ENCODE assay signal across 22 cellular contexts in genomic region chrX:131058136-131058868, GRCh38. TPM values are rescaled to one million over a fixed set of nuclear protein-coding genes. Genes with fewer than 3 reads are reported as not detected.
DNase-seq lines count a peak whose midpoint lies in the region; ATAC-seq, FAIRE-seq and TF ChIP-seq lines count a peak whose summit lies in the region.
"Had no signal": no experiment of that assay in that cellular context is flagged by ENCODE, and none has a peak within 500 bp of the region (broad histone marks: within the 10 kb centered on the region; RNA-seq: fewer than 3 reads in every experiment).

A gene with protein sequence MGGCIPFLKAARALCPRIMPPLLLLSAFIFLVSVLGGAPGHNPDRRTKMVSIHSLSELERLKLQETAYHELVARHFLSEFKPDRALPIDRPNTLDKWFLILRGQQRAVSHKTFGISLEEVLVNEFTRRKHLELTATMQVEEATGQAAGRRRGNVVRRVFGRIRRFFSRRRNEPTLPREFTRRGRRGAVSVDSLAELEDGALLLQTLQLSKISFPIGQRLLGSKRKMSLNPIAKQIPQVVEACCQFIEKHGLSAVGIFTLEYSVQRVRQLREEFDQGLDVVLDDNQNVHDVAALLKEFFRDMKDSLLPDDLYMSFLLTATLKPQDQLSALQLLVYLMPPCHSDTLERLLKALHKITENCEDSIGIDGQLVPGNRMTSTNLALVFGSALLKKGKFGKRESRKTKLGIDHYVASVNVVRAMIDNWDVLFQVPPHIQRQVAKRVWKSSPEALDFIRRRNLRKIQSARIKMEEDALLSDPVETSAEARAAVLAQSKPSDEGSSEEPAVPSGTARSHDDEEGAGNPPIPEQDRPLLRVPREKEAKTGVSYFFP (plus strand): TSS chrX:131058346. CDS start chrX:131081666, 23,320 bp downstream.

- FAIRE-seq in A549 (lab: Jason Lieb, UNC): no peak
- FAIRE-seq: HepG2, small intestine had no signal

- no peak for DNase-seq in A549 (ENCODE audit: low read depth in 1 of 2, low spot score in 1 of 2)
- DNase-seq in H7: peak; percentile 72
- DNase-seq in coronary artery (ENCODE audit: low spot score): no peak
- DNase-seq in mesothelial cell of epicardium (ENCODE audit: low spot score in 2 of 2, unreplicated experiment in 2 of 2): peak in 1 of 2 experiments; percentile 50
- no peak for DNase-seq in RWPE1 (ENCODE audit: low spot score)
- DNase-seq in NCI-H1417 treated with DMSO at 0.1 percent for 48 hours (lab: John Stamatoyannopoulos, UW): no peak
- DNase-seq in testis: no peak
- no peak for DNase-seq in WERI-Rb-1
- DNase-seq: activated CD8-positive, alpha-beta memory T cell treated with anti-CD3 and anti-CD28 coated beads for 24 hours; amygdala; COR-L47; cortex of kidney; GF-D8; kidney glomerular epithelial cell; MV-4-11; NCI-H2081 treated with DMSO at 0.1 percent for 48 hours; ovary; small intestine; SW 1271 had no signal

- H3K4me3 ChIP-seq in A549: peak within 1 kb of the TSS; percentile 19; the same call in 1 of the 3 replicates
- peak within 1 kb of the TSS; percentile 38 for H3K4me3 ChIP-seq in H7 (ENCODE audit: insufficient read depth, low read depth, low read length)
- H3K4me3 ChIP-seq in coronary artery: peak within 1 kb of the TSS; percentile 47
- peak within 1 kb of the TSS in 1 of 2 donors; percentile 23 for H3K4me3 ChIP-seq in testis
- H3K4me3 ChIP-seq in WERI-Rb-1 (ENCODE audit: low read depth, low read length): no peak within 1 kb of the TSS
- H3K4me3 ChIP-seq: ovary had no signal

- peak within 1 kb of the TSS; percentile 47 for H3K4me2 ChIP-seq in A549

- no peaks in the 10 kb centered on the region for H3K36me3 Mint-ChIP-seq in mesothelial cell of epicardium

- H3K27ac ChIP-seq in A549 (no peak within 1 kb of the TSS), coronary artery (no peak within 1 kb of the TSS), RWPE1 (no peak within 1 kb of the TSS), testis (no peak within 1 kb of the TSS), WERI-Rb-1 (no peak within 1 kb of the TSS)
- H3K27ac ChIP-seq: ovary had no signal

- WGBS in A549 (ENCODE audit: missing lambda C conversion rate): 44% methylated on average over 1 of the region's 62 CpGs
- 3% methylated on average over 33 of the region's 62 CpGs; no CpG with 5 or more reads in 1 of the 2 donors for WGBS in testis, 2 donors

- ATAC-seq in A549: no peak
- ATAC-seq: HepG2 had no signal

- TF ChIP-seq RAD21 in A549 (conservative IDR thresholded peaks at IDR 0.05 in 1 of 2, IDR thresholded peaks at IDR 0.05 in 1 of 2): no peak

- H3K27me3 Mint-ChIP-seq in mesothelial cell of epicardium (ENCODE audit: low read depth): peaks cover 87% of the 10 kb centered on the region

- intact Hi-C loops in testis (cut with DNase I; ENCODE audit: low total_unique reads): no loop called here

- peak within 1 kb of the TSS; percentile 60 for H3K4me3 Mint-ChIP-seq in mesothelial cell of epicardium
- H3K4me3 Mint-ChIP-seq: activated T-helper 1 cell treated with anti-CD3 and anti-CD28 coated beads, Interleukin-12 subunit alpha, Interleukin-12 subunit beta, Interleukin-2, Interleukin-4 antibody, amounts not matched to agents 30 ng/mL and 10 ng/mL and 1 ng/mL, durations not matched to agents 14 hours and 24 hours and 36 hours had no signal

- no peak for TF ChIP-seq CTCF in A549 (IDR thresholded peaks at IDR 0.05)
- no peak for TF ChIP-seq CTCF in coronary artery (IDR thresholded peaks at IDR 0.05)
- TF ChIP-seq CTCF in mesothelial cell of epicardium (IDR thresholded peaks at IDR 0.05; ENCODE audit: unreplicated experiment): no peak
- TF ChIP-seq CTCF in RWPE1 (conservative IDR thresholded peaks at IDR 0.05; ENCODE audit: low read depth): no peak
- no peak for TF ChIP-seq CTCF in testis (IDR thresholded peaks at IDR 0.05)
- no peak for TF ChIP-seq CTCF in WERI-Rb-1 (IDR thresholded peaks at IDR 0.05; ENCODE audit: low read depth, low read length)

- H3K27ac Mint-ChIP-seq in mesothelial cell of epicardium: no peak within 1 kb of the TSS
- H3K27ac Mint-ChIP-seq: activated T-helper 1 cell treated with anti-CD3 and anti-CD28 coated beads, Interleukin-12 subunit alpha, Interleukin-12 subunit beta, Interleukin-2, Interleukin-4 antibody, amounts not matched to agents 30 ng/mL and 10 ng/mL and 1 ng/mL, durations not matched to agents 14 hours and 24 hours and 36 hours had no signal

- H3K9me3 ChIP-seq in A549 (no peaks in the 10 kb centered on the region), testis (no peaks in the 10 kb centered on the region), WERI-Rb-1 (ENCODE audit: severe bottlenecking) (no peaks in the 10 kb centered on the region)
- H3K9me3 ChIP-seq: ovary had no signal

- peaks cover 3% of the 10 kb centered on the region for H3K4me1 Mint-ChIP-seq in mesothelial cell of epicardium

- CTCF ChIA-PET in A549 (lab: Yijun Ruan, JAX): no interaction called here
- CTCF ChIA-PET in RWPE1 (lab: Yijun Ruan, JAX): no interaction called here

- no peaks in the 10 kb centered on the region for H3K9me3 Mint-ChIP-seq in mesothelial cell of epicardium
- H3K9me3 Mint-ChIP-seq: activated T-helper 1 cell treated with anti-CD3 and anti-CD28 coated beads, Interleukin-12 subunit alpha, Interleukin-12 subunit beta, Interleukin-2, Interleukin-4 antibody, amounts not matched to agents 30 ng/mL and 10 ng/mL and 1 ng/mL, durations not matched to agents 14 hours and 24 hours and 36 hours had no signal

- no peak for TF ChIP-seq EP300 in A549 (IDR thresholded peaks at IDR 0.05)

- H3K27me3 ChIP-seq in H7 (ENCODE audit: control insufficient read depth, insufficient read depth, low read length) (peaks cover 45% of the 10 kb centered on the region), testis (no peaks in the 10 kb centered on the region), WERI-Rb-1 (ENCODE audit: insufficient read depth, low read depth, severe bottlenecking) (peaks cover 36% of the 10 kb centered on the region)
- H3K27me3 ChIP-seq: ovary had no signal

- H3K36me3 ChIP-seq in H7 (replicated peaks; ENCODE audit: control insufficient read depth, insufficient read depth, low read length): no peaks in the 10 kb centered on the region
- no peaks in the 10 kb centered on the region for H3K36me3 ChIP-seq in testis (ENCODE audit: low read depth, missing control alignments)
- H3K36me3 ChIP-seq in WERI-Rb-1: no peaks in the 10 kb centered on the region
- H3K36me3 ChIP-seq: ovary had no signal

- POLR2A ChIA-PET in A549 (lab: Yijun Ruan, JAX) (no interaction called here), RWPE1 (lab: Yijun Ruan, JAX; ENCODE audit: low non-redundant PET) (no interaction called here)

- H3K4me1 ChIP-seq in A549: no peaks in the 10 kb centered on the region
- no peaks in the 10 kb centered on the region for H3K4me1 ChIP-seq in testis

- TF ChIP-seq POLR2A in A549 (IDR thresholded peaks at IDR 0.05; ENCODE audit: low read length): no peak
- TF ChIP-seq POLR2A in testis (IDR thresholded peaks at IDR 0.05): no peak

TF ChIP-seq in A549, 52 proteins besides CTCF, POLR2A, EP300 and RAD21 (continues in another document):
- TF ChIP-seq CEBPB (IDR thresholded peaks at IDR 0.05) (no peak), CBX8 (IDR thresholded peaks at IDR 0.05) (no peak), MAZ (IDR thresholded peaks at IDR 0.05; ENCODE audit: borderline replicate concordance, low read depth, low read length) (no peak), ELK1 (IDR thresholded peaks at IDR 0.05; ENCODE audit: low read depth, low read length) (no peak), GATA3 (IDR thresholded peaks at IDR 0.05; ENCODE audit: borderline replicate concordance) (no peak), FOSB (CRISPR knock-in tag; IDR thresholded peaks at IDR 0.05) (no peak), SMC3 (IDR thresholded peaks at IDR 0.05) (no peak)
- TF ChIP-seq, protein P1, sequence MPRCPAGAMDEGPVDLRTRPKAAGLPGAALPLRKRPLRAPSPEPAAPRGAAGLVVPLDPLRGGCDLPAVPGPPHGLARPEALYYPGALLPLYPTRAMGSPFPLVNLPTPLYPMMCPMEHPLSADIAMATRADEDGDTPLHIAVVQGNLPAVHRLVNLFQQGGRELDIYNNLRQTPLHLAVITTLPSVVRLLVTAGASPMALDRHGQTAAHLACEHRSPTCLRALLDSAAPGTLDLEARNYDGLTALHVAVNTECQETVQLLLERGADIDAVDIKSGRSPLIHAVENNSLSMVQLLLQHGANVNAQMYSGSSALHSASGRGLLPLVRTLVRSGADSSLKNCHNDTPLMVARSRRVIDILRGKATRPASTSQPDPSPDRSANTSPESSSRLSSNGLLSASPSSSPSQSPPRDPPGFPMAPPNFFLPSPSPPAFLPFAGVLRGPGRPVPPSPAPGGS (IDR thresholded peaks at IDR 0.05): no peak
- TF ChIP-seq, protein P2, sequence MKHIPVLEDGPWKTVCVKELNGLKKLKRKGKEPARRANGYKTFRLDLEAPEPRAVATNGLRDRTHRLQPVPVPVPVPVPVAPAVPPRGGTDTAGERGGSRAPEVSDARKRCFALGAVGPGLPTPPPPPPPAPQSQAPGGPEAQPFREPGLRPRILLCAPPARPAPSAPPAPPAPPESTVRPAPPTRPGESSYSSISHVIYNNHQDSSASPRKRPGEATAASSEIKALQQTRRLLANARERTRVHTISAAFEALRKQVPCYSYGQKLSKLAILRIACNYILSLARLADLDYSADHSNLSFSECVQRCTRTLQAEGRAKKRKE (CRISPR knock-in tag; IDR thresholded peaks at IDR 0.05; ENCODE audit: low read depth): no peak

RNA-seq across cellular contexts. Expression of the gene that starts here (rescaled TPM):
- polyA plus RNA-seq in A549 (2011; rRNA removed) (not detected in 2 replicates), A549 (2017; fragmentation: RNase III; extraction: RNeasy Plus Mini Kit Qiagen cat#74134 plus additional on column Dnase treatment) (not detected in 3 replicates), testis (ENCODE audit: insufficient read depth, low read depth, low replicate concordance) (1.2 TPM)
- not detected in 2 replicates for polyA plus RNA-seq in A549 (2012; cell fraction: cytosol; rRNA removed)
- not detected in 2 replicates for polyA plus RNA-seq in A549 (2012; cell fraction: nucleus; rRNA removed)
- polyA minus RNA-seq in A549 (2011; rRNA and poly(A)+ RNA removed): not detected in 2 replicates
- 0.28 and 0.30 TPM in 2 replicates for total RNA-seq in H7 (2014; rRNA removed; shearing (Covaris generic))
- total RNA-seq in mesothelial cell of epicardium (not detected in 3 replicates), testis (1 to 10 TPM; 2.4 to 3.2 TPM)
- total RNA-seq: activated T-helper 1 cell treated with anti-CD3 and anti-CD28 coated beads, Interleukin-12 subunit alpha, Interleukin-12 subunit beta, Interleukin-2, Interleukin-4 antibody, amounts not matched to agents 30 ng/mL and 10 ng/mL and 1 ng/mL, durations not matched to agents 14 hours and 24 hours and 36 hours; epithelial cell of proximal tubule; HepG2 had no signal
- polyA plus RNA-seq: HepG2, ovary, small intestine had no signal

Comparison
In these comparisons a context has a peak if more than half of its experiments do, and no peak if none do; other contexts are left out.
1. Peak in DNase-seq and H3K4me3 ChIP-seq in H7; RNA of the gene not detected or under 1 TPM.